23 cellular contexts compared by ENCODE assay signal in the genomic region with DNA sequence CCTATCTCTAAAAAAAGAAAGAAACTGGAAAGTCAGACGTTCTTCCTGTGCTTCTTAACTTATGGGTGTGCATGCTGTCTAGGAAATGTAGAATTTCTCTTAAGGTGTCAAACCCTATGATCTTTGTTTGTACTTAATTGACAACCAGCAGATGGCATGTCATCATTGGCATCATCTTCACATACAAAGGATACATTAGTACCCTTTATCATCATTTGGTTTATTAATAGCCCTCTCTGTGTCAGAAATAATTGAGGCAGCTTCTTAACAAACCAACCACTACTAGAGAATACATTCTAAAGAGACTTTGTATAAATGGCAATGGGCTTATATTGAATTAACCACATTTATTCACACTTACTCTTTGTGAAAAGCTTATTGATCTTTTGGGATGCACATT.
"Had no signal": no experiment of that assay in that cellular context is flagged by ENCODE, and none has a peak within 500 bp of the region (broad histone marks: within the 10 kb centered on the region; RNA-seq: fewer than 3 reads in every experiment).

No MANE protein-coding gene starts in this region.

- H3K4me3 ChIP-seq: colonic mucosa, coronary artery, dorsolateral prefrontal cortex, esophagus muscularis mucosa, esophagus squamous epithelium, gastroesophageal sphincter, heart left ventricle, heart right ventricle had no signal

- H3K27me3 ChIP-seq: colonic mucosa, dorsolateral prefrontal cortex, esophagus muscularis mucosa, esophagus squamous epithelium, foreskin keratinocyte, gastroesophageal sphincter, heart left ventricle, heart right ventricle had no signal

- H3K4me3 Mint-ChIP-seq: dendritic cell treated with granulocyte-macrophage colony-stimulating factor and Interleukin-4, amounts not matched to agents 40 ng/mL and 50 ng/mL, for 4 days; effector memory CD8-positive, alpha-beta T cell; endodermal cell had no signal

- H3K9me3 Mint-ChIP-seq: dendritic cell treated with granulocyte-macrophage colony-stimulating factor and Interleukin-4, amounts not matched to agents 40 ng/mL and 50 ng/mL, for 4 days; effector memory CD8-positive, alpha-beta T cell; endodermal cell had no signal

- H3K4me1 Mint-ChIP-seq: endodermal cell had no signal

- ATAC-seq: effector memory CD8-positive, alpha-beta T cell; esophagus mucosa; foreskin keratinocyte; gastroesophageal sphincter; heart left ventricle; heart right ventricle had no signal

- H3K27ac Mint-ChIP-seq: dendritic cell treated with granulocyte-macrophage colony-stimulating factor and Interleukin-4, amounts not matched to agents 40 ng/mL and 50 ng/mL, for 4 days; endodermal cell had no signal

- H3K27ac ChIP-seq: colonic mucosa, coronary artery, dorsolateral prefrontal cortex, epithelial cell of prostate, esophagus muscularis mucosa, esophagus squamous epithelium, foreskin keratinocyte, gastroesophageal sphincter, heart left ventricle, heart right ventricle had no signal

- DNase-seq: colonic mucosa; cortex of kidney; dermis blood vessel endothelial cell; dorsolateral prefrontal cortex; effector CD4-positive, alpha-beta T cell; effector CD8-positive, alpha-beta T cell; effector memory CD4-positive, alpha-beta T cell; effector memory CD8-positive, alpha-beta T cell; endodermal cell; erythroblast; esophagus squamous epithelium; foreskin fibroblast; foreskin keratinocyte; glutamatergic neuron; head of caudate nucleus; heart left ventricle; heart right ventricle had no signal

- H3K9me3 ChIP-seq: colonic mucosa, esophagus muscularis mucosa, esophagus squamous epithelium, gastroesophageal sphincter, heart left ventricle, heart right ventricle had no signal

- H3K4me1 ChIP-seq: colonic mucosa, esophagus muscularis mucosa, foreskin keratinocyte, gastroesophageal sphincter had no signal
